16 cellular contexts compared by ENCODE assay signal in genomic region chr2:16031848-16032159, GRCh38.
A peak's percentile ranks its signal among the peaks of the same experiment; 100 is the strongest.
DNase-seq lines count a peak whose midpoint lies in the region; ATAC-seq and TF ChIP-seq lines count a peak whose summit lies in the region.
"Had no signal": no experiment of that assay in that cellular context is flagged by ENCODE, and none has a peak within 500 bp of the region (broad histone marks: within the 10 kb centered on the region; RNA-seq: fewer than 3 reads in every experiment).

No MANE protein-coding gene starts in this region.

- H3K4me3 ChIP-seq in liver (ENCODE audit: low read depth in 1 of 3, low read length in 3 of 3) (no peak overlapping the region), left ventricle myocardium inferior (no peak overlapping the region)
- H3K4me3 ChIP-seq: esophagus muscularis mucosa had no signal

- H3K27me3 ChIP-seq in liver (ENCODE audit: control insufficient read depth in 4 of 4, insufficient read depth in 4 of 4, low read length in 3 of 4) = no peaks in the 10 kb centered on the region
- H3K27me3 ChIP-seq in left ventricle myocardium inferior (ENCODE audit: low read depth) = peaks cover 5% of the 10 kb centered on the region

- 33% methylated on average over 8 of the region's 8 CpGs for WGBS in liver

- no peak for ATAC-seq in HG02571 (IDR thresholded peaks at IDR 0.05; ENCODE audit: unreplicated experiment)
- no peak for ATAC-seq in Right ventricle myocardium inferior
- ATAC-seq: activated CD8-positive, alpha-beta memory T cell treated with anti-CD3 and anti-CD28 coated beads, Interleukin-2, amount 10 ng/mL, durations not matched to agents 7 days and 5 days; WTC11 had no signal

- no peak overlapping the region for H3K9ac ChIP-seq in liver (ENCODE audit: low read depth in 1 of 2, low read length in 2 of 2)
- H3K9ac ChIP-seq: KMS-11, parathyroid adenoma had no signal

- H3K36me3 ChIP-seq in liver (ENCODE audit: control insufficient read depth in 4 of 4, insufficient read depth in 3 of 4, low read depth in 1 of 4, low read length in 3 of 4) = no peaks in the 10 kb centered on the region
- H3K36me3 ChIP-seq in left ventricle myocardium inferior = no peaks in the 10 kb centered on the region
- H3K36me3 ChIP-seq: esophagus muscularis mucosa had no signal

- H3K9me3 ChIP-seq in liver (ENCODE audit: control insufficient read depth in 4 of 4, low read length in 3 of 4) = no peaks in the 10 kb centered on the region
- H3K9me3 ChIP-seq in left ventricle myocardium inferior (replicated peaks) = no peaks in the 10 kb centered on the region
- H3K9me3 ChIP-seq: esophagus muscularis mucosa had no signal

- TF ChIP-seq CTCF in liver (IDR thresholded peaks at IDR 0.05; ENCODE audit: low read depth, low read length, missing input control) (no peak), left ventricle myocardium inferior (IDR thresholded peaks at IDR 0.05; ENCODE audit: borderline replicate concordance) (no peak)

- peak; percentile 7 for DNase-seq in SIG-M5 treated with dmso at 0.1 percent for 504 hours (lab: John Stamatoyannopoulos, UW; ENCODE audit: unreplicated experiment)
- DNase-seq in SIG-M5 (lab: John Stamatoyannopoulos, UW) = no peak
- DNase-seq in NCI-H748 (lab: John Stamatoyannopoulos, UW; ENCODE audit: unreplicated experiment) = peak; percentile 93
- DNase-seq in left ventricle myocardium inferior = no peak
- no peak for DNase-seq in HCEC 1CT
- no peak for DNase-seq in Right ventricle myocardium inferior (ENCODE audit: missing footprints)
- DNase-seq: activated CD8-positive, alpha-beta memory T cell treated with anti-CD3 and anti-CD28 coated beads, Interleukin-2, amount 10 ng/mL, durations not matched to agents 7 days and 5 days; glutamatergic neuron; NCI-H2107 had no signal

- H3K27ac ChIP-seq in liver (ENCODE audit: low read depth in 1 of 2, low read length in 2 of 2) (no peak overlapping the region), left ventricle myocardium inferior (replicated peaks) (no peak overlapping the region)
- H3K27ac ChIP-seq: esophagus muscularis mucosa, HL-60, KMS-11, parathyroid adenoma had no signal

- intact Hi-C loops in left ventricle myocardium inferior (cut with micrococcal nuclease) (no loop called here), Right ventricle myocardium inferior (cut with DNase I) (no loop called here)

- peak; percentile 34 to 51 for TF ChIP-seq RAD21 in liver (IDR thresholded peaks at IDR 0.05)

- H3K4me1 ChIP-seq in liver (ENCODE audit: control insufficient read depth in 4 of 4, insufficient read depth in 4 of 4, low read length in 3 of 4) = no peaks in the 10 kb centered on the region
- no peaks in the 10 kb centered on the region for H3K4me1 ChIP-seq in left ventricle myocardium inferior
- H3K4me1 ChIP-seq: esophagus muscularis mucosa, parathyroid adenoma had no signal

TF ChIP-seq in liver, 16 proteins besides CTCF, POLR2A, EP300 and RAD21:
- peak; percentile 25 to 27 for TF ChIP-seq HNF4A (conservative IDR thresholded peaks at IDR 0.05)
- TF ChIP-seq FOXA1 (IDR thresholded peaks at IDR 0.05) = peak; percentile 47
- TF ChIP-seq REST (IDR thresholded peaks at IDR 0.05) = no peak
- peak; percentile 73 for TF ChIP-seq FOXA2 (IDR thresholded peaks at IDR 0.05)
- TF ChIP-seq EGR1 (IDR thresholded peaks at IDR 0.05; ENCODE audit: low read depth in 2 of 2) = no peak
- TF ChIP-seq HNF4G (IDR thresholded peaks at IDR 0.05) = no peak
- TF ChIP-seq NR2F2 (IDR thresholded peaks at IDR 0.05) = no peak
- TF ChIP-seq RXRA (IDR thresholded peaks at IDR 0.05) = peak; percentile 55 to 61

Comparison
In these comparisons a context has a peak if more than half of its experiments do, and no peak if none do; other contexts are left out.
1. DNase-seq: peak in SIG-M5 treated with dmso at 0.1 percent for 504 hours (single experiment) and NCI-H748 (single experiment); none in SIG-M5 (single experiment), left ventricle myocardium inferior (single experiment), HCEC 1CT (single experiment) and Right ventricle myocardium inferior (single experiment).